Comparison of ENCODE assay signal across 8 cellular contexts in the genomic region with DNA sequence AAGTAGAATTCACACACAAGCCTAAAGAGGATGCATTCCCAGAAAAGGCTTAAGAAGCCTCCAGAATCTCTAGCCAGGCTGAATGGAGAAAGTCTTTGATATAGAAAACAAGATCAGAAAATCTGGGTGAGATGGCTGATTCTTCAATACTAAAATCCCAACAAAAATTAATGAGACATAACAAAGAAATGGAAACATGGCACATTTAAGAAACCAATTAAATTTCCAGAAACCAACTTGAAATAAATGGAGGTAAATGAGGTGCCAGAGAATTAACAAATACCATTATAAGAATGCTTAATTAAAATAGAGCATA. TPM values are rescaled to one million over a fixed set of nuclear protein-coding genes. Genes with fewer than 3 reads are reported as not detected.
"Had no signal": no experiment of that assay in that cellular context is flagged by ENCODE, and none has a peak within 500 bp of the region (broad histone marks: within the 10 kb centered on the region; RNA-seq: fewer than 3 reads in every experiment).

No MANE protein-coding gene starts in this region.

- H3K9me3 ChIP-seq: adrenal gland, gastroesophageal sphincter, neutrophil, tibial nerve had no signal

- H3K36me3 ChIP-seq: adrenal gland, gastroesophageal sphincter, neutrophil, tibial nerve had no signal

- H3K27me3 ChIP-seq: adrenal gland, tibial nerve had no signal

- H3K4me3 ChIP-seq: adrenal gland, dorsolateral prefrontal cortex, gastroesophageal sphincter, lung, skin epidermis, tibial nerve had no signal

- H3K4me1 ChIP-seq: adrenal gland had no signal

- H3K27ac ChIP-seq: adrenal gland, dorsolateral prefrontal cortex, gastroesophageal sphincter, neutrophil, skin epidermis, tibial nerve had no signal

RNA-seq across cellular contexts. Expression of gene LYZ, which starts 56.9 kb away (rescaled TPM):
- total RNA-seq: myocyte had no signal
